In the genomic region with DNA sequence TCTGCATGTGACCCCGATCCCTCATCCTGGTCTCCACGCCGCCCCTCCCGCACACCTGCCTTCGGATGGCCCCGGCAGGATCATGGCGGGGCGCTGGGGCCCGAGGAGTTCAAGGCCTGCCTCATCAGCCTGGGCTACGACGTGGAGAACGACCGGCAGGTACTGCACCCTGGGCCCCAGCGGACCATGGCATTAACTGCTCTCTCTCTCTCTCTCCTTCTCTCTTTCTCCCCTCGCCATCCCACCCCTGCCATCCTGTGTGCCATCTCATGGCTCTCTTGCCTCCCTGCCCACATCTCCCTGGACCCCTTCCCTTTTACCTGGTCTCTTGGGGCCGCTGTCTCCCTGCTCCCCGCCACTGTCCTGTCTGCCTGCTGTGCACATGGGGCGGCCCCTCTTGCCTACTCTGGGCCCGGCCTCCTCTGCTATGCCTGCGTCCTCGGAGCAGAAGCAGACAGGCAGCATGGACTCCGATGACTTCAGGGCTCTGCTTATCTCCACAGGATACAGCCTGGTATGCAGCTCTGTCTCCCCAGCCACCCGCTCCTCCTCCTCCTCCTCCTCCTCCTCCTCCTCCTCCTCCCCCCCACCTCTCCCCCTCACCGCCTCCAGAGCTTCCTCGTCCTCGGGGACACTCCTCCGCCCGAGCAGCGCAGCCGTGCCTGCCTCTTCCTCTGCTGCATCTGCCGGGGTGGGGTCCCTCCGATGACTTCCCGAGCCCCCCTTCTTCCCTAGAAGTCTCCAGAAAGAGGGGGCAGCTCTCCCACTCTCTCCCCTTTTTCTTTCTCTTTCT, we compare ENCODE assay signal across 1 cellular context.
A peak's percentile ranks its signal among the peaks of the same experiment; 100 is the strongest.
TF ChIP-seq lines count a peak whose summit lies in the region.

No MANE protein-coding gene starts in this region.

TF ChIP-seq in K562, 482 proteins besides CTCF, POLR2A, EP300 and RAD21 (continued from another document and continues in another):
- TF ChIP-seq, protein P1, sequence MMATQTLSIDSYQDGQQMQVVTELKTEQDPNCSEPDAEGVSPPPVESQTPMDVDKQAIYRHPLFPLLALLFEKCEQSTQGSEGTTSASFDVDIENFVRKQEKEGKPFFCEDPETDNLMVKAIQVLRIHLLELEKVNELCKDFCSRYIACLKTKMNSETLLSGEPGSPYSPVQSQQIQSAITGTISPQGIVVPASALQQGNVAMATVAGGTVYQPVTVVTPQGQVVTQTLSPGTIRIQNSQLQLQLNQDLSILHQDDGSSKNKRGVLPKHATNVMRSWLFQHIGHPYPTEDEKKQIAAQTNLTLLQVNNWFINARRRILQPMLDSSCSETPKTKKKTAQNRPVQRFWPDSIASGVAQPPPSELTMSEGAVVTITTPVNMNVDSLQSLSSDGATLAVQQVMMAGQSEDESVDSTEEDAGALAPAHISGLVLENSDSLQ (IDR thresholded peaks at IDR 0.05), result no peak; the same call in 1 of the 2 replicates
- TF ChIP-seq ZFP36 (IDR thresholded peaks at IDR 0.05; ENCODE audit: low read depth, low read length, partially characterized antibody), result peak; percentile 91
- TF ChIP-seq KDM2B (CRISPR knock-in tag; IDR thresholded peaks at IDR 0.05), result no peak
- TF ChIP-seq GTF2A2 (tag; IDR thresholded peaks at IDR 0.05), result no peak
- peak; percentile 39 for TF ChIP-seq SUPT5H (IDR thresholded peaks at IDR 0.05)
- peak; percentile 40; the same call in 1 of the 2 replicates for TF ChIP-seq CXXC5 (CRISPR knock-in tag; IDR thresholded peaks at IDR 0.05)
- TF ChIP-seq ZNF263 (CRISPR knock-in tag; IDR thresholded peaks at IDR 0.05; ENCODE audit: borderline replicate concordance), result peak; percentile 100
- no peak for TF ChIP-seq RBM34 (IDR thresholded peaks at IDR 0.05; ENCODE audit: borderline replicate concordance, insufficient read depth, low read length)
- no peak for TF ChIP-seq RREB1 (CRISPR knock-in tag; IDR thresholded peaks at IDR 0.05)
- no peak for TF ChIP-seq CEBPZ (IDR thresholded peaks at IDR 0.05; ENCODE audit: borderline replicate concordance, low read depth, low read length)
- TF ChIP-seq ZNF57 (CRISPR knock-in tag; IDR thresholded peaks at IDR 0.05), result no peak
- TF ChIP-seq GTF3C2 (IDR thresholded peaks at IDR 0.05; ENCODE audit: borderline replicate concordance, extremely low read depth, insufficient read length), result no peak
- TF ChIP-seq, protein P2, sequence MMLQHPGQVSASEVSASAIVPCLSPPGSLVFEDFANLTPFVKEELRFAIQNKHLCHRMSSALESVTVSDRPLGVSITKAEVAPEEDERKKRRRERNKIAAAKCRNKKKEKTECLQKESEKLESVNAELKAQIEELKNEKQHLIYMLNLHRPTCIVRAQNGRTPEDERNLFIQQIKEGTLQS (IDR thresholded peaks at IDR 0.05), result no peak
- TF ChIP-seq, protein P2 (CRISPR knock-in tag; conservative IDR thresholded peaks at IDR 0.05), result no peak
- no peak for TF ChIP-seq TRIM28 (IDR thresholded peaks at IDR 0.05)
- TF ChIP-seq YY1 (IDR thresholded peaks at IDR 0.05; ENCODE audit: borderline replicate concordance in 1 of 3, control insufficient read depth in 1 of 3, extremely low read depth in 1 of 3, insufficient read depth in 3 of 3, insufficient read length in 1 of 3, insufficient replicate concordance in 2 of 3, low read depth in 1 of 3, low read length in 2 of 3), result peak in 2 of 3 experiments; percentile 12 to 66
- no peak for TF ChIP-seq ZNF253 (CRISPR knock-in tag; conservative IDR thresholded peaks at IDR 0.05)
- no peak for TF ChIP-seq TEAD2 (tag; IDR thresholded peaks at IDR 0.05)
- no peak for TF ChIP-seq MBD2 (IDR thresholded peaks at IDR 0.05; ENCODE audit: borderline replicate concordance, low read depth)
- peak; percentile 72 for TF ChIP-seq ARID1B (IDR thresholded peaks at IDR 0.05)
- no peak for TF ChIP-seq E2F1 (CRISPR knock-in tag; IDR thresholded peaks at IDR 0.05)
- no peak for TF ChIP-seq EHMT2 (IDR thresholded peaks at IDR 0.05)
- no peak for TF ChIP-seq ZNF436 (CRISPR knock-in tag; IDR thresholded peaks at IDR 0.05)
- peak; percentile 87 to 98; a peak in 3 of 4 replicates for TF ChIP-seq TEAD1 (CRISPR knock-in tag; IDR thresholded peaks at IDR 0.05)
- 0 out of 2 replicates have a peak, but pooled peaks have one; percentile 40 for TF ChIP-seq HLTF (IDR thresholded peaks at IDR 0.05)
- TF ChIP-seq MLLT1 (IDR thresholded peaks at IDR 0.05), result 0 out of 4 replicates have a peak, but pooled peaks of 1 of the 2 experiments have one; percentile 16
- no peak for TF ChIP-seq CBX8 (IDR thresholded peaks at IDR 0.05; ENCODE audit: borderline replicate concordance, extremely low read depth, low read depth, low read length, poor library complexity, severe bottlenecking)
- TF ChIP-seq, protein P3, sequence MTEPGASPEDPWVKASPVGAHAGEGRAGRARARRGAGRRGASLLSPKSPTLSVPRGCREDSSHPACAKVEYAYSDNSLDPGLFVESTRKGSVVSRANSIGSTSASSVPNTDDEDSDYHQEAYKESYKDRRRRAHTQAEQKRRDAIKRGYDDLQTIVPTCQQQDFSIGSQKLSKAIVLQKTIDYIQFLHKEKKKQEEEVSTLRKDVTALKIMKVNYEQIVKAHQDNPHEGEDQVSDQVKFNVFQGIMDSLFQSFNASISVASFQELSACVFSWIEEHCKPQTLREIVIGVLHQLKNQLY (CRISPR knock-in tag; conservative IDR thresholded peaks at IDR 0.05), result no peak
- TF ChIP-seq BCOR (IDR thresholded peaks at IDR 0.05), result peak; percentile 93
- no peak for TF ChIP-seq ESRRB (CRISPR knock-in tag; IDR thresholded peaks at IDR 0.05; ENCODE audit: borderline replicate concordance)
- peak; percentile 40; the same call in 1 of the 2 replicates for TF ChIP-seq NBN (IDR thresholded peaks at IDR 0.05; ENCODE audit: low read depth)
- no peak for TF ChIP-seq SP2 (IDR thresholded peaks at IDR 0.05; ENCODE audit: extremely low read depth, low read depth, low read length, poor library complexity, severe bottlenecking)
- no peak for TF ChIP-seq SREBF2 (CRISPR knock-in tag; IDR thresholded peaks at IDR 0.05)
- TF ChIP-seq ZKSCAN3 (CRISPR knock-in tag; IDR thresholded peaks at IDR 0.05), result no peak
- no peak for TF ChIP-seq NFYB (IDR thresholded peaks at IDR 0.05; ENCODE audit: extremely low read depth, insufficient read length)
- peak; percentile 67 for TF ChIP-seq NCOR1 (IDR thresholded peaks at IDR 0.05)
- TF ChIP-seq SOX6 (IDR thresholded peaks at IDR 0.05), result no peak
- no peak; the same call in 1 of the 2 replicates for TF ChIP-seq ZBTB7A (IDR thresholded peaks at IDR 0.05; ENCODE audit: borderline replicate concordance, control insufficient read depth, low read depth, low read length)
- no peak for TF ChIP-seq NCOA1 (IDR thresholded peaks at IDR 0.05; ENCODE audit: low read depth)
- no peak for TF ChIP-seq HEY1 (CRISPR knock-in tag; IDR thresholded peaks at IDR 0.05; ENCODE audit: borderline replicate concordance)
